In the genomic region with DNA sequence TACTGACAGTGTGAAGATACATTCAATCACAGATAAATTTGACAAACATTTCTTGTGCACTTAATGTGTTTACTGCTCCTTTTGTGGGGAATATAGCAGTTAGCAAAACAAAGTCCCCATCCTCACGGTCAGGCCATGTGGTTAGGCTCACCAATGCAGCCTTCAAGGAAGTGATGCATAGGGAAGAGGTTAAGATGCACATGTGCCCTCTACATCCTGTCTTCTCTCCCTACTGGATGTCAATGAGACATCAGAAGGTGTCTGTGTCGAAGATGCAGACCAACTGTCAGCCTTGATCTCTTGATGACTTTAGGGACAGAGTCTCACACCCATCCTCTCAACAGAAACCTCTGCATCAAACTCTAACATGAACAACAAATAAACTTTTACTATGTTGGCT, we compare ENCODE assay signal across 23 cellular contexts.
"Had no signal": no experiment of that assay in that cellular context is flagged by ENCODE, and none has a peak within 500 bp of the region (broad histone marks: within the 10 kb centered on the region; RNA-seq: fewer than 3 reads in every experiment).

No MANE protein-coding gene starts in this region.

- H3K36me3 ChIP-seq: SJSA1 had no signal

- H3K4me3 ChIP-seq: K562, SJSA1, SK-N-MC had no signal

- FAIRE-seq: HepG2, K562, RCC 7860 had no signal

- H3K9ac ChIP-seq: KMS-11 had no signal

- ATAC-seq: HepG2, K562 had no signal

- H3K27ac ChIP-seq: KMS-11, SJSA1, SK-N-MC had no signal

- H3K4me1 ChIP-seq: SJSA1 had no signal

- H3K4me2 ChIP-seq: KMS-11 had no signal

- DNase-seq: Kasumi-1, MM.1S, NCI-H1092 treated with DMSO at 0.1 percent for 48 hours, NCI-H1436, NCI-H187, NCI-H2029, NCI-H2081 treated with DMSO at 0.1 percent for 48 hours, NCI-H2171, NCI-H226, NCI-H446, NCI-H510A, NCI-H524 treated with DMSO at 0.1 percent for 48 hours, NCI-H69, NCI-H774, Right ventricle myocardium superior, RPMI8226, SIG-M5 had no signal

- H3K27me3 ChIP-seq: SJSA1 had no signal
